Comparison of ENCODE assay signal across 8 cellular contexts in genomic region chr2:48420512-48421197, GRCh38. TPM values are rescaled to one million over a fixed set of nuclear protein-coding genes. Genes with fewer than 3 reads are reported as not detected.
DNase-seq lines count a peak whose midpoint lies in the region; ATAC-seq lines count a peak whose summit lies in the region.

No MANE protein-coding gene starts in this region.

- peak overlapping the region; percentile 14 for H3K4me3 ChIP-seq in effector memory CD4-positive, alpha-beta T cell (ENCODE audit: insufficient read depth, low read depth, low read length, poor library complexity, severe bottlenecking)
- H3K4me3 ChIP-seq in mesenchymal stem cell (ENCODE audit: insufficient read depth in 1 of 2, low read depth in 1 of 2, low read length in 2 of 2), result peak overlapping the region in 1 of 2 experiments; percentile 29

- peak overlapping the region; percentile 73 for H4K8ac ChIP-seq in mesenchymal stem cell (ENCODE audit: low read length)

- DNase-seq in COLO668 (lab: John Stamatoyannopoulos, UW; ENCODE audit: unreplicated experiment), result peak; percentile 82
- peak; percentile 87 for DNase-seq in HT1080 (ENCODE audit: low read depth)
- peak; percentile 74 for DNase-seq in NK-92 treated with Interleukin-12 subunit alpha and Interleukin-12 subunit beta, amount 100 ng/mL, for 24 hours (lab: John Stamatoyannopoulos, UW)
- DNase-seq in activated CD8-positive, alpha-beta memory T cell treated with anti-CD3 and anti-CD28 coated beads for 24 hours, result peak; percentile 97
- peak; percentile 80 to 86 (median 81) for DNase-seq in effector memory CD4-positive, alpha-beta T cell
- DNase-seq in mesenchymal stem cell, result peak; percentile 87
- peak; percentile 90 for DNase-seq in stimulated activated CD8-positive, alpha-beta memory T cell treated with anti-CD3 and anti-CD28 coated beads, Interleukin-15, amount 100 ng/mL, for 24 hours (ENCODE audit: low read depth)

- no peak overlapping the region for H2BK120ac ChIP-seq in mesenchymal stem cell (ENCODE audit: low read depth, low read length)

- no peak overlapping the region for H3K4me2 ChIP-seq in mesenchymal stem cell (ENCODE audit: low read length, poor library complexity, severe bottlenecking)

- 6% methylated on average over 15 of the region's 17 CpGs for WGBS in mesenchymal stem cell

- H2AK5ac ChIP-seq in mesenchymal stem cell (ENCODE audit: low read length, severe bottlenecking), result no peak overlapping the region

- H3K27me3 ChIP-seq in effector memory CD4-positive, alpha-beta T cell (replicated peaks; ENCODE audit: control insufficient read depth, insufficient read depth, low read length, poor library complexity, severe bottlenecking), result no peaks in the 10 kb centered on the region
- H3K27me3 ChIP-seq in mesenchymal stem cell (ENCODE audit: control insufficient read depth in 1 of 2, insufficient read depth in 1 of 2, low read length in 2 of 2), result no peaks in the 10 kb centered on the region

- H3K9ac ChIP-seq in mesenchymal stem cell (ENCODE audit: low read length), result peak overlapping the region; percentile 71

- peak overlapping the region; percentile 62 for H2AFZ ChIP-seq in mesenchymal stem cell (ENCODE audit: low read depth, low read length)

- peak overlapping the region in 1 of 2 experiments; percentile 74 for H3K14ac ChIP-seq in mesenchymal stem cell (ENCODE audit: low read length in 2 of 2)

- H3K36me3 ChIP-seq in effector memory CD4-positive, alpha-beta T cell (ENCODE audit: control insufficient read depth, insufficient read depth, low read length), result no peaks in the 10 kb centered on the region
- H3K36me3 ChIP-seq in mesenchymal stem cell (ENCODE audit: control insufficient read depth in 1 of 2, insufficient read depth in 2 of 2, low read depth in 1 of 2, low read length in 2 of 2), result no peaks in the 10 kb centered on the region

- no peak overlapping the region for H3K23ac ChIP-seq in mesenchymal stem cell (ENCODE audit: low read length in 2 of 2)

- peak overlapping the region in 1 of 2 experiments; percentile 78 for H3K18ac ChIP-seq in mesenchymal stem cell (ENCODE audit: low read depth in 1 of 2, low read length in 2 of 2)

- H3K9me3 ChIP-seq in effector memory CD4-positive, alpha-beta T cell (ENCODE audit: control insufficient read depth, low read length), result no peaks in the 10 kb centered on the region
- no peaks in the 10 kb centered on the region for H3K9me3 ChIP-seq in mesenchymal stem cell (ENCODE audit: control insufficient read depth, low read length)

- ATAC-seq in GM21381 (IDR thresholded peaks at IDR 0.05; ENCODE audit: unreplicated experiment), result peak; percentile 71

- no peak overlapping the region for H2BK5ac ChIP-seq in mesenchymal stem cell (ENCODE audit: low read depth, low read length, poor library complexity, severe bottlenecking)

- H2BK12ac ChIP-seq in mesenchymal stem cell (ENCODE audit: low read length in 2 of 2), result peak overlapping the region; percentile 4 to 96

- H2BK15ac ChIP-seq in mesenchymal stem cell (ENCODE audit: low read depth, poor library complexity, severe bottlenecking), result no peak overlapping the region

- H4K91ac ChIP-seq in mesenchymal stem cell (ENCODE audit: low read length), result no peak overlapping the region

- H3K79me1 ChIP-seq in mesenchymal stem cell (replicated peaks; ENCODE audit: low read length, poor library complexity, severe bottlenecking), result no peaks in the 10 kb centered on the region

- H3K4ac ChIP-seq in mesenchymal stem cell (ENCODE audit: low read depth in 1 of 2, low read length in 2 of 2), result peak overlapping the region; percentile 61 to 73

- peak overlapping the region; percentile 48 for H3K27ac ChIP-seq in effector memory CD4-positive, alpha-beta T cell (ENCODE audit: insufficient read depth, low read length, poor library complexity, severe bottlenecking)
- no peak overlapping the region for H3K27ac ChIP-seq in mesenchymal stem cell (ENCODE audit: low read length, poor library complexity, severe bottlenecking)

- H3K4me1 ChIP-seq in effector memory CD4-positive, alpha-beta T cell (ENCODE audit: control insufficient read depth, insufficient read depth, low read length, poor library complexity, severe bottlenecking), result peaks cover 10% of the 10 kb centered on the region
- H3K4me1 ChIP-seq in mesenchymal stem cell (ENCODE audit: control insufficient read depth, insufficient read depth, low read depth, low read length), result peaks cover 4% of the 10 kb centered on the region

RNA-seq across cellular contexts. Expression of gene PPP1R21, which starts 19.9 kb away (rescaled TPM):
- 10.3 and 15.2 TPM in 2 replicates for total RNA-seq in HT1080 (2014; rRNA removed; shearing (Covaris generic))
- 14.1 and 14.3 TPM in 2 replicates for polyA plus RNA-seq in HT1080 (2015; cell fraction: cytosol; rRNA removed)
- 20.0 and 21.5 TPM in 2 replicates for polyA plus RNA-seq in HT1080 (2015; cell fraction: nucleus; rRNA removed)
- 17.5 TPM for polyA plus RNA-seq in mesenchymal stem cell (2013, experiment 1 of 2)
- 20.3 TPM for polyA plus RNA-seq in mesenchymal stem cell (2013, experiment 2 of 2)
